Comparison of ENCODE assay signal across 10 cellular contexts in genomic region chr19:4518345-4519171, GRCh38. TPM values are rescaled to one million over a fixed set of nuclear protein-coding genes. Genes with fewer than 3 reads are reported as not detected.
DNase-seq lines count a peak whose midpoint lies in the region; ATAC-seq and TF ChIP-seq lines count a peak whose summit lies in the region.
"Had no signal": no experiment of that assay in that cellular context is flagged by ENCODE, and none has a peak within 500 bp of the region (broad histone marks: within the 10 kb centered on the region; RNA-seq: fewer than 3 reads in every experiment).

A gene with protein sequence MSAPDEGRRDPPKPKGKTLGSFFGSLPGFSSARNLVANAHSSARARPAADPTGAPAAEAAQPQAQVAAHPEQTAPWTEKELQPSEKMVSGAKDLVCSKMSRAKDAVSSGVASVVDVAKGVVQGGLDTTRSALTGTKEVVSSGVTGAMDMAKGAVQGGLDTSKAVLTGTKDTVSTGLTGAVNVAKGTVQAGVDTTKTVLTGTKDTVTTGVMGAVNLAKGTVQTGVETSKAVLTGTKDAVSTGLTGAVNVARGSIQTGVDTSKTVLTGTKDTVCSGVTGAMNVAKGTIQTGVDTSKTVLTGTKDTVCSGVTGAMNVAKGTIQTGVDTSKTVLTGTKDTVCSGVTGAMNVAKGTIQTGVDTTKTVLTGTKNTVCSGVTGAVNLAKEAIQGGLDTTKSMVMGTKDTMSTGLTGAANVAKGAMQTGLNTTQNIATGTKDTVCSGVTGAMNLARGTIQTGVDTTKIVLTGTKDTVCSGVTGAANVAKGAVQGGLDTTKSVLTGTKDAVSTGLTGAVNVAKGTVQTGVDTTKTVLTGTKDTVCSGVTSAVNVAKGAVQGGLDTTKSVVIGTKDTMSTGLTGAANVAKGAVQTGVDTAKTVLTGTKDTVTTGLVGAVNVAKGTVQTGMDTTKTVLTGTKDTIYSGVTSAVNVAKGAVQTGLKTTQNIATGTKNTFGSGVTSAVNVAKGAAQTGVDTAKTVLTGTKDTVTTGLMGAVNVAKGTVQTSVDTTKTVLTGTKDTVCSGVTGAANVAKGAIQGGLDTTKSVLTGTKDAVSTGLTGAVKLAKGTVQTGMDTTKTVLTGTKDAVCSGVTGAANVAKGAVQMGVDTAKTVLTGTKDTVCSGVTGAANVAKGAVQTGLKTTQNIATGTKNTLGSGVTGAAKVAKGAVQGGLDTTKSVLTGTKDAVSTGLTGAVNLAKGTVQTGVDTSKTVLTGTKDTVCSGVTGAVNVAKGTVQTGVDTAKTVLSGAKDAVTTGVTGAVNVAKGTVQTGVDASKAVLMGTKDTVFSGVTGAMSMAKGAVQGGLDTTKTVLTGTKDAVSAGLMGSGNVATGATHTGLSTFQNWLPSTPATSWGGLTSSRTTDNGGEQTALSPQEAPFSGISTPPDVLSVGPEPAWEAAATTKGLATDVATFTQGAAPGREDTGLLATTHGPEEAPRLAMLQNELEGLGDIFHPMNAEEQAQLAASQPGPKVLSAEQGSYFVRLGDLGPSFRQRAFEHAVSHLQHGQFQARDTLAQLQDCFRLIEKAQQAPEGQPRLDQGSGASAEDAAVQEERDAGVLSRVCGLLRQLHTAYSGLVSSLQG (N-terminal part only) (minus strand): TSS chr19:4518486. CDS start chr19:4518272, 214 bp downstream.

- no peaks in the 10 kb centered on the region for H3K27me3 Mint-ChIP-seq in activated CD8-positive, alpha-beta memory T cell treated with anti-CD3 and anti-CD28 coated beads, Interleukin-2, amount 10 ng/mL, durations not matched to agents 7 days and 5 days

- H3K27ac ChIP-seq in VCaP (peak within 1 kb of the TSS; percentile 38; the same call in 1 of the 2 replicates), foreskin keratinocyte (peak within 1 kb of the TSS; percentile 31), neutrophil (peak within 1 kb of the TSS; percentile 29)

- H3K27ac Mint-ChIP-seq in activated CD8-positive, alpha-beta memory T cell treated with anti-CD3 and anti-CD28 coated beads, Interleukin-2, amount 10 ng/mL, durations not matched to agents 7 days and 5 days = no peak within 1 kb of the TSS
- H3K27ac Mint-ChIP-seq: stimulated activated memory B cell treated with anti-CD40 and anti-IgM and Interleukin-4, amounts not matched to agents 10 μg/mL and 1 μg/mL and 100 μg/mL, for 72 hours had no signal

- H3K36me3 ChIP-seq in neutrophil = peaks cover 44% of the 10 kb centered on the region

- no peak within 1 kb of the TSS for H3K4me3 Mint-ChIP-seq in activated CD8-positive, alpha-beta memory T cell treated with anti-CD3 and anti-CD28 coated beads, Interleukin-2, amount 10 ng/mL, durations not matched to agents 7 days and 5 days
- H3K4me3 Mint-ChIP-seq: CD4-positive, CD25-positive, alpha-beta regulatory T cell; stimulated activated memory B cell treated with anti-CD40 and anti-IgM and Interleukin-4, amounts not matched to agents 10 μg/mL and 1 μg/mL and 100 μg/mL, for 72 hours had no signal

- H3K4me3 ChIP-seq in AG10803 (ENCODE audit: low read length) (no peak within 1 kb of the TSS), neutrophil (ENCODE audit: low read depth in 1 of 2, low read length in 1 of 2) (no peak within 1 kb of the TSS)

- DNase-seq in AG10803 (ENCODE audit: low read depth) (peak; percentile 39), foreskin keratinocyte (no peak), NCI-H748 treated with DMSO at 0.1 percent for 48 hours (lab: John Stamatoyannopoulos, UW) (no peak)
- no peak for DNase-seq in activated CD8-positive, alpha-beta memory T cell treated with anti-CD3 and anti-CD28 coated beads, Interleukin-2, amount 10 ng/mL, durations not matched to agents 7 days and 5 days
- DNase-seq: CD4-positive, CD25-positive, alpha-beta regulatory T cell had no signal

- TF ChIP-seq CTCF in AG10803 (conservative IDR thresholded peaks at IDR 0.05; ENCODE audit: low read length) (no peak), VCaP (conservative IDR thresholded peaks at IDR 0.05) (no peak), foreskin keratinocyte (conservative IDR thresholded peaks at IDR 0.05) (no peak), neutrophil (IDR thresholded peaks at IDR 0.05) (no peak)

- no peaks in the 10 kb centered on the region for H3K4me1 Mint-ChIP-seq in activated CD8-positive, alpha-beta memory T cell treated with anti-CD3 and anti-CD28 coated beads, Interleukin-2, amount 10 ng/mL, durations not matched to agents 7 days and 5 days
- H3K4me1 Mint-ChIP-seq: CD4-positive, CD25-positive, alpha-beta regulatory T cell; stimulated activated memory B cell treated with anti-CD40 and anti-IgM and Interleukin-4, amounts not matched to agents 10 μg/mL and 1 μg/mL and 100 μg/mL, for 72 hours had no signal

- no peaks in the 10 kb centered on the region for H3K9me3 ChIP-seq in neutrophil

- CTCF ChIA-PET in activated CD8-positive, alpha-beta memory T cell treated with anti-CD3 and anti-CD28 coated beads, Interleukin-2, amount 10 ng/mL, durations not matched to agents 7 days and 5 days (lab: Charles Lee) = no interaction called here

- no peaks in the 10 kb centered on the region for H3K36me3 Mint-ChIP-seq in activated CD8-positive, alpha-beta memory T cell treated with anti-CD3 and anti-CD28 coated beads, Interleukin-2, amount 10 ng/mL, durations not matched to agents 7 days and 5 days
- H3K36me3 Mint-ChIP-seq: CD4-positive, CD25-positive, alpha-beta regulatory T cell; stimulated activated memory B cell treated with anti-CD40 and anti-IgM and Interleukin-4, amounts not matched to agents 10 μg/mL and 1 μg/mL and 100 μg/mL, for 72 hours had no signal

- H3K27me3 ChIP-seq in foreskin keratinocyte (no peaks in the 10 kb centered on the region), neutrophil (no peaks in the 10 kb centered on the region)

- ATAC-seq in foreskin keratinocyte = no peak
- no peak for ATAC-seq in activated CD8-positive, alpha-beta memory T cell treated with anti-CD3 and anti-CD28 coated beads, Interleukin-2, amount 10 ng/mL, durations not matched to agents 7 days and 5 days
- ATAC-seq in GM19463 (IDR thresholded peaks at IDR 0.05; ENCODE audit: unreplicated experiment) = no peak
- ATAC-seq in HG02938 (IDR thresholded peaks at IDR 0.05; ENCODE audit: unreplicated experiment) = no peak
- ATAC-seq: stimulated activated memory B cell treated with anti-CD40 and anti-IgM and Interleukin-4, amounts not matched to agents 10 μg/mL and 1 μg/mL and 100 μg/mL, for 72 hours had no signal

- peaks cover 8% of the 10 kb centered on the region for H3K4me1 ChIP-seq in foreskin keratinocyte
- H3K4me1 ChIP-seq in neutrophil (ENCODE audit: control insufficient read depth in 1 of 2, insufficient read depth in 1 of 2, low read depth in 1 of 2, low read length in 1 of 2) = peaks cover 14 to 15% of the 10 kb centered on the region in 2 experiments

- H3K9me3 Mint-ChIP-seq in activated CD8-positive, alpha-beta memory T cell treated with anti-CD3 and anti-CD28 coated beads, Interleukin-2, amount 10 ng/mL, durations not matched to agents 7 days and 5 days (ENCODE audit: low read depth) = no peaks in the 10 kb centered on the region
- H3K9me3 Mint-ChIP-seq: stimulated activated memory B cell treated with anti-CD40 and anti-IgM and Interleukin-4, amounts not matched to agents 10 μg/mL and 1 μg/mL and 100 μg/mL, for 72 hours had no signal

RNA-seq across cellular contexts. Expression of the gene that starts here (rescaled TPM):
- 0.65 and 0.71 TPM in 2 replicates for total RNA-seq in foreskin keratinocyte
- polyA plus RNA-seq in foreskin keratinocyte = 0.32 TPM in 2 replicates
- not detected for total RNA-seq in activated CD8-positive, alpha-beta memory T cell treated with anti-CD3 and anti-CD28 coated beads, Interleukin-2, amount 10 ng/mL, durations not matched to agents 7 days and 5 days
- total RNA-seq: CD4-positive, CD25-positive, alpha-beta regulatory T cell had no signal
